In the genomic region with DNA sequence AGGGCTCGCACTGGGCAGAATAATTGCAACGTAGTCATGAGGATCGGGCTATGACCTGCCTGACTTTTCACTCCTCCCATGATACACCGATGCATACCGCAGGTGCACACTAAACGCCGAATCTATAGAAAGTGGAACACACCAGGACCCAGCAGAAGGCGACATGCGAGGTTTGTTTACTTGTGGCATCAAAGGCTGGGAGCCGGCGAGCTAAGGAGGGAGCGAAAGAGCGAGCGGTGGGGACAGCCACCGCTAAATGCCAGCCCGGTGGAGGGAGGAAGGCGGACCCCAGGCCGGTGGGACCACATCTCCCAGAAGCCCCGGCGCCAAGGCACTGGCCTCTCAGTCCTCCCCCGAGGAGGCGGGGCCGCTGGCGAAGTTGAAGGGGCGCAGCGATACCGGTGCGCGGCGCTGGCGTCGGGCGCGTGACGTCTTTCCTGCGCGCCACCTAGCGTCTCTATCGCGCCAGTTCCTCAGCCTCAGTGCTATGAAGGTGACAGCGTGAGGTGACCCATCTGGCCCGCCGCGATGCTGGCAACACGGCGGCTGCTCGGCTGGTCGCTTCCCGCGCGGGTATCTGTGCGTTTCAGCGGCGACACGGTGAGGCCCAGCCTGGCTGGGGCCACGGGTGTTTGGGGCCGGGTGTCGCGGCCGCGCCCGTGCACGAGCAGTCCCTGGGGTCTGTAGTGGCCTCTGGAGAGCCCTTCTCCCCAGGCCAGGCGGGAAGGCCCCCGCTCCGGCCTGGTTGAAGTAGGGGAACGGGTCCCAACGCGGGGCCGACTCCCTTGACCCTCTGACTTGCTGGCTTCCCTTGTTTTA, we compare ENCODE assay signal across 8 cellular contexts. TPM values are rescaled to one million over a fixed set of nuclear protein-coding genes. Genes with fewer than 3 reads are reported as not detected.
DNase-seq lines count a peak whose midpoint lies in the region; ATAC-seq, FAIRE-seq and TF ChIP-seq lines count a peak whose summit lies in the region.

A gene (plus strand): TSS at position 460 of the 819 bp plus-strand sequence. CDS start 69 bp downstream, at position 529.

- H3K36me3 ChIP-seq in bronchial epithelial cell (ENCODE audit: control insufficient read depth, insufficient read depth, low read length) (peaks cover 23% of the 10 kb centered on the region), spleen (peaks cover 0 to 36% (median 33%) of the 10 kb centered on the region in 6 donors)

- FAIRE-seq in bronchial epithelial cell (lab: Jason Lieb, UNC), result no peak

- peaks cover 25 to 27% of the 10 kb centered on the region in 2 donors for H3K4me1 Mint-ChIP-seq in immature natural killer cell

- CTCF ChIA-PET in AG04450 (lab: Charles Lee), result interaction anchor here (1.6 to 1.8 kb wide), 2 partner anchors 8 to 22 kb away, joined by 6 to 7 read pairs; no protein-coding TSS in a partner anchor

- peaks cover 14 to 39% (median 25%) of the 10 kb centered on the region in 6 donors for H3K4me1 ChIP-seq in spleen

- TF ChIP-seq CTCF in AG04450 (IDR thresholded peaks at IDR 0.05; ENCODE audit: low read depth, low read length), result peak; percentile 44
- TF ChIP-seq CTCF in WI38 (IDR thresholded peaks at IDR 0.05; ENCODE audit: low read depth, low read length), result 0 out of 2 replicates have a peak, but pooled peaks have one; percentile 21
- TF ChIP-seq CTCF in bronchial epithelial cell (IDR thresholded peaks at IDR 0.05; ENCODE audit: insufficient read depth, low read length, severe bottlenecking), result peak; percentile 80
- TF ChIP-seq CTCF in spleen (IDR thresholded peaks at IDR 0.05 in 8 of 11, conservative IDR thresholded peaks at IDR 0.05 in 3 of 11), result peak; percentile 58 to 90 (median 86)

- DNase-seq in AG04450 (ENCODE audit: low read depth, low spot score) (peak; percentile 65), NCI-H2227 (lab: John Stamatoyannopoulos, UW; ENCODE audit: unreplicated experiment) (peak; percentile 99), bronchial epithelial cell (ENCODE audit: low read depth) (peak; percentile 77), immature natural killer cell (peak; percentile 93 to 95 (median 94)), spleen (peak; percentile 100)

- no peaks in the 10 kb centered on the region for H3K9me3 Mint-ChIP-seq in immature natural killer cell

- 0 to 1% (median 1%) methylated on average over 45 to 70 of the region's 70 CpGs for WGBS in spleen, 5 donors

- peaks cover 4% of the 10 kb centered on the region for H3K9me3 ChIP-seq in AG04450 (ENCODE audit: control insufficient read depth, insufficient read depth, low read length)
- no peaks in the 10 kb centered on the region for H3K9me3 ChIP-seq in spleen

- peak within 1 kb of the TSS; percentile 74 to 92 (median 88) for H3K27ac Mint-ChIP-seq in immature natural killer cell

- peaks cover 3 to 12% (median 7%) of the 10 kb centered on the region in 3 donors for H3K36me3 Mint-ChIP-seq in immature natural killer cell

- intact Hi-C loops in spleen (cut with DNase I; ENCODE audit: low total_unique reads), result no loop called here

- peak within 1 kb of the TSS; percentile 70 for H3K4me3 ChIP-seq in AG04450 (ENCODE audit: low read depth, low read length)
- peak within 1 kb of the TSS; percentile 98 for H3K4me3 ChIP-seq in WI38 (ENCODE audit: low read depth, low read length)
- H3K4me3 ChIP-seq in bronchial epithelial cell (ENCODE audit: low read depth, low read length), result peak within 1 kb of the TSS; percentile 97
- H3K4me3 ChIP-seq in spleen, result peak within 1 kb of the TSS; percentile 83 to 100 (median 96)

- peak in 1 of 3 donors; percentile 63 for TF ChIP-seq POLR2A in spleen (IDR thresholded peaks at IDR 0.05)

- ATAC-seq in GM18870 (IDR thresholded peaks at IDR 0.05; ENCODE audit: unreplicated experiment) (peak; percentile 70), HG03135 (IDR thresholded peaks at IDR 0.05; ENCODE audit: unreplicated experiment) (peak; percentile 96)

- peak within 1 kb of the TSS; percentile 82 to 90 (median 89) for H3K4me3 Mint-ChIP-seq in immature natural killer cell

- peaks cover 2 to 5% (median 5%) of the 10 kb centered on the region in 3 donors for H3K27me3 Mint-ChIP-seq in immature natural killer cell (ENCODE audit: low read depth in 3 of 3)

- POLR2A ChIA-PET in AG04450 (lab: Yijun Ruan, JAX), result interaction anchor here (1.0 kb wide), 1 partner anchor 23 kb away, joined by 12 read pairs; a partner anchor contains a TSS

- H3K27me3 ChIP-seq in AG04450 (ENCODE audit: control insufficient read depth, insufficient read depth, low read length) (peaks cover 5% of the 10 kb centered on the region), bronchial epithelial cell (ENCODE audit: control insufficient read depth, insufficient read depth, low read length) (no peaks in the 10 kb centered on the region), spleen (replicated peaks in 1 of 7) (peaks cover 0 to 3% (median 0%) of the 10 kb centered on the region in 7 donors)

- peak within 1 kb of the TSS; percentile 31 for H3K27ac ChIP-seq in AG04450 (ENCODE audit: low read depth, low read length)
- peak within 1 kb of the TSS; percentile 74 to 92 (median 88) for H3K27ac ChIP-seq in spleen

RNA-seq across cellular contexts. Expression of the gene that starts here (rescaled TPM):
- 79.5 and 89.9 TPM in 2 replicates for polyA plus RNA-seq in AG04450 (2011; rRNA removed)
- polyA minus RNA-seq in AG04450 (2011; rRNA and poly(A)+ RNA removed), result 61.8 and 69.0 TPM in 2 replicates
- total RNA-seq in bronchial epithelial cell, result 242 and 252 TPM in 2 replicates
- polyA plus RNA-seq in immature natural killer cell, result 100 to 1,000 TPM; 173 to 261 (median 195) TPM
- 100 to 1,000 TPM; 145 to 258 (median 185) TPM for total RNA-seq in spleen
- polyA plus RNA-seq in spleen, result 100 to 1,000 TPM; 132 to 257 (median 213) TPM

Comparison
In these comparisons a context has a peak if more than half of its experiments do, and no peak if none do; other contexts are left out.
1. Peak in every context shown above with its lines: DNase-seq, ATAC-seq, H3K4me3 ChIP-seq and H3K27ac ChIP-seq.
2. CTCF ChIP-seq: peak in every context shown above with its lines; median percentile 86 in spleen; 80 in bronchial epithelial cell; 44 in AG04450; 21 in WI38.